Comparison of ENCODE assay signal across 8 cellular contexts in genomic region chr19:49570138-49570856, GRCh38. TPM values are rescaled to one million over a fixed set of nuclear protein-coding genes. Genes with fewer than 3 reads are reported as not detected.
DNase-seq lines count a peak whose midpoint lies in the region; ATAC-seq, FAIRE-seq and TF ChIP-seq lines count a peak whose summit lies in the region.

No MANE protein-coding gene starts in this region.

- H3K4me2 ChIP-seq in keratinocyte (ENCODE audit: control insufficient read depth, extremely low read depth, insufficient read depth, low read depth, low read length): no peak overlapping the region

- H3K79me2 ChIP-seq in keratinocyte (ENCODE audit: control insufficient read depth, insufficient read depth, low read length): peaks cover 29% of the 10 kb centered on the region

- no peak overlapping the region for H3K4me3 ChIP-seq in keratinocyte (ENCODE audit: control insufficient read depth in 2 of 3, extremely low read depth in 1 of 3, insufficient read depth in 2 of 3, low read depth in 1 of 3, low read length in 3 of 3)

- FAIRE-seq in keratinocyte (lab: Jason Lieb, UNC): peak; percentile 41

- H3K9me3 Mint-ChIP-seq in stimulated activated effector memory CD8-positive, alpha-beta T cell treated with anti-CD3 and anti-CD28 coated beads, Interleukin-12 subunit alpha, Interleukin-12 subunit beta, amount 100 ng/mL, for 72 hours: no peaks in the 10 kb centered on the region

- H3K9ac ChIP-seq in keratinocyte (ENCODE audit: control insufficient read depth, extremely low read depth, insufficient read depth, low read length): no peak overlapping the region

- H3K27ac ChIP-seq in keratinocyte (ENCODE audit: control insufficient read depth, insufficient read depth, low read length): no peak overlapping the region

- H3K9me3 ChIP-seq in keratinocyte (ENCODE audit: control insufficient read depth, low read depth, low read length): no peaks in the 10 kb centered on the region

- peak; percentile 72 to 99 (median 98) for TF ChIP-seq CTCF in keratinocyte (optimal IDR thresholded peaks at IDR 0.05 in 1 of 3, IDR thresholded peaks at IDR 0.05 in 1 of 3, conservative IDR thresholded peaks at IDR 0.05 in 1 of 3; ENCODE audit: extremely low read depth in 1 of 3, insufficient read depth in 2 of 3, low read length in 3 of 3)

- DNase-seq in AG20443 (ENCODE audit: low spot score) (peak; percentile 88), NCI-H2107 treated with DMSO at 0.1 percent for 48 hours (lab: John Stamatoyannopoulos, UW; ENCODE audit: unreplicated experiment) (peak; percentile 73), T-helper 9 cell (peak; percentile 51), keratinocyte (ENCODE audit: low read depth, low spot score) (no peak)
- DNase-seq in central memory CD4-positive, alpha-beta T cell: peak; percentile 82
- DNase-seq in stimulated activated effector memory CD8-positive, alpha-beta T cell treated with anti-CD3 and anti-CD28 coated beads, Interleukin-12 subunit alpha, Interleukin-12 subunit beta, amount 100 ng/mL, for 72 hours (ENCODE audit: low spot score in 2 of 2): peak in 1 of 2 donors; percentile 70

- peaks cover 94% of the 10 kb centered on the region for H3K36me3 Mint-ChIP-seq in stimulated activated effector memory CD8-positive, alpha-beta T cell treated with anti-CD3 and anti-CD28 coated beads, Interleukin-12 subunit alpha, Interleukin-12 subunit beta, amount 100 ng/mL, for 72 hours

- H3K36me3 ChIP-seq in keratinocyte (ENCODE audit: control insufficient read depth in 2 of 2, extremely low read depth in 1 of 2, insufficient read depth in 2 of 2, low read length in 2 of 2): peaks cover 6 to 7% of the 10 kb centered on the region in 2 experiments

- dilution Hi-C loops in keratinocyte (cut with MboI; ENCODE audit: extremely low pct_ligation_motif_present, low sequenced_read_pairs): no loop called here

- H2AFZ ChIP-seq in keratinocyte (ENCODE audit: control insufficient read depth, low read length): no peak overlapping the region

- no peaks in the 10 kb centered on the region for H3K9me1 ChIP-seq in keratinocyte (ENCODE audit: control insufficient read depth, extremely low read depth, insufficient read depth, low read length)

- H3K27ac Mint-ChIP-seq in stimulated activated effector memory CD8-positive, alpha-beta T cell treated with anti-CD3 and anti-CD28 coated beads, Interleukin-12 subunit alpha, Interleukin-12 subunit beta, amount 100 ng/mL, for 72 hours: peak overlapping the region; percentile 27

- peaks cover 41% of the 10 kb centered on the region for H3K4me1 Mint-ChIP-seq in stimulated activated effector memory CD8-positive, alpha-beta T cell treated with anti-CD3 and anti-CD28 coated beads, Interleukin-12 subunit alpha, Interleukin-12 subunit beta, amount 100 ng/mL, for 72 hours

- peak; percentile 40 for ATAC-seq in GM18520 (IDR thresholded peaks at IDR 0.05; ENCODE audit: unreplicated experiment)
- peak; percentile 78 for ATAC-seq in stimulated activated effector memory CD8-positive, alpha-beta T cell treated with anti-CD3 and anti-CD28 coated beads, Interleukin-12 subunit alpha, Interleukin-12 subunit beta, amount 100 ng/mL, for 72 hours
- no peak for ATAC-seq in HG02798 (IDR thresholded peaks at IDR 0.05; ENCODE audit: poor library complexity, unreplicated experiment)

- H3K4me3 Mint-ChIP-seq in stimulated activated effector memory CD8-positive, alpha-beta T cell treated with anti-CD3 and anti-CD28 coated beads, Interleukin-12 subunit alpha, Interleukin-12 subunit beta, amount 100 ng/mL, for 72 hours: peak overlapping the region; percentile 27

- H4K20me1 ChIP-seq in keratinocyte (ENCODE audit: control insufficient read depth, extremely low read depth, insufficient read depth, low read length): no peaks in the 10 kb centered on the region

- H3K4me1 ChIP-seq in keratinocyte (ENCODE audit: control insufficient read depth, extremely low read depth, insufficient read depth, low read length): peaks cover 5% of the 10 kb centered on the region

- H3K27me3 ChIP-seq in keratinocyte (ENCODE audit: control insufficient read depth, extremely low read depth, insufficient read depth, low read length): no peaks in the 10 kb centered on the region

RNA-seq across cellular contexts. Expression of gene NOSIP, which starts 10.1 kb away (rescaled TPM):
- polyA plus RNA-seq in keratinocyte: 36.6 to 63.6 TPM (median 42.7 TPM) in 3 replicates
- 32.6 TPM for polyA plus RNA-seq in keratinocyte (2011; ENCODE audit: low read depth)
- 27.3 and 64.3 TPM in 2 replicates for polyA plus RNA-seq in keratinocyte (2011; cell fraction: cytosol; rRNA removed)
- polyA plus RNA-seq in keratinocyte (2011; cell fraction: nucleus; rRNA removed): 59.7 and 72.5 TPM in 2 replicates
- 47.6 and 59.5 TPM in 2 replicates for polyA plus RNA-seq in keratinocyte (2012; ENCODE audit: low replicate concordance)
- polyA minus RNA-seq in keratinocyte: 53.5 to 99.5 TPM (median 61.1 TPM) in 3 replicates
- polyA minus RNA-seq in keratinocyte (2011; cell fraction: cytosol; rRNA and poly(A)+ RNA removed): 64.5 TPM
- 19.3 and 27.6 TPM in 2 replicates for polyA minus RNA-seq in keratinocyte (2011; cell fraction: nucleus; rRNA and poly(A)+ RNA removed)

RNA-seq across cellular contexts. Expression of gene PRRG2, which starts 10.8 kb away (rescaled TPM):
- 5.2 to 7.5 TPM (median 5.3 TPM) in 3 replicates for polyA plus RNA-seq in keratinocyte
- 1.6 TPM for polyA plus RNA-seq in keratinocyte (2011; ENCODE audit: low read depth)
- 3.7 and 5.6 TPM in 2 replicates for polyA plus RNA-seq in keratinocyte (2011; cell fraction: cytosol; rRNA removed)
- polyA plus RNA-seq in keratinocyte (2011; cell fraction: nucleus; rRNA removed): 8.5 and 9.8 TPM in 2 replicates
- polyA plus RNA-seq in keratinocyte (2012; ENCODE audit: low replicate concordance): 6.4 and 7.6 TPM in 2 replicates
- 1.8 to 4.1 TPM (median 3.2 TPM) in 3 replicates for polyA minus RNA-seq in keratinocyte
- polyA minus RNA-seq in keratinocyte (2011; cell fraction: cytosol; rRNA and poly(A)+ RNA removed): 4.2 TPM
- 2.6 and 3.7 TPM in 2 replicates for polyA minus RNA-seq in keratinocyte (2011; cell fraction: nucleus; rRNA and poly(A)+ RNA removed)

RNA-seq across cellular contexts. Expression of gene PRR12, which starts 20.7 kb away (rescaled TPM):
- polyA plus RNA-seq in keratinocyte: 0.35 to 1.1 TPM (median 0.42 TPM) in 3 replicates
- polyA plus RNA-seq in keratinocyte (2011; ENCODE audit: low read depth): 3.8 TPM
- 0.40 and 1.4 TPM in 2 replicates for polyA plus RNA-seq in keratinocyte (2011; cell fraction: cytosol; rRNA removed)
- polyA plus RNA-seq in keratinocyte (2011; cell fraction: nucleus; rRNA removed): 4.6 and 7.6 TPM in 2 replicates
- 4.7 and 10.2 TPM in 2 replicates for polyA plus RNA-seq in keratinocyte (2012; ENCODE audit: low replicate concordance)
- 0.86 to 6.1 TPM (median 0.99 TPM) in 3 replicates for polyA minus RNA-seq in keratinocyte
- polyA minus RNA-seq in keratinocyte (2011; cell fraction: cytosol; rRNA and poly(A)+ RNA removed): 3.8 TPM
- polyA minus RNA-seq in keratinocyte (2011; cell fraction: nucleus; rRNA and poly(A)+ RNA removed): 5.1 and 5.4 TPM in 2 replicates

RNA-seq across cellular contexts. Expression of gene RCN3, which starts 42.5 kb away (rescaled TPM):
- 0.10 to 0.14 TPM in 2 of 3 replicates, not detected in the other for polyA plus RNA-seq in keratinocyte
- polyA plus RNA-seq in keratinocyte (2011; ENCODE audit: low read depth): 0.30 TPM
- 0.11 TPM in 1 of 2 replicates, not detected in the other for polyA plus RNA-seq in keratinocyte (2011; cell fraction: cytosol; rRNA removed)
- 0.28 and 0.59 TPM in 2 replicates for polyA plus RNA-seq in keratinocyte (2011; cell fraction: nucleus; rRNA removed)
- polyA plus RNA-seq in keratinocyte (2012; ENCODE audit: low replicate concordance): 0.23 and 0.45 TPM in 2 replicates
- polyA minus RNA-seq in keratinocyte: 0.30 TPM in 1 of 3 replicates, not detected in the others
- polyA minus RNA-seq in keratinocyte (2011; cell fraction: cytosol; rRNA and poly(A)+ RNA removed): not detected
- not detected in 2 replicates for polyA minus RNA-seq in keratinocyte (2011; cell fraction: nucleus; rRNA and poly(A)+ RNA removed)

RNA-seq across cellular contexts. Expression of gene FCGRT, which starts 57.8 kb away (rescaled TPM):
- polyA plus RNA-seq in keratinocyte: 12.0 to 12.8 TPM (median 12.3 TPM) in 3 replicates
- polyA plus RNA-seq in keratinocyte (2011; ENCODE audit: low read depth): 8.2 TPM
- polyA plus RNA-seq in keratinocyte (2011; cell fraction: cytosol; rRNA removed): 4.2 and 9.1 TPM in 2 replicates
- polyA plus RNA-seq in keratinocyte (2011; cell fraction: nucleus; rRNA removed): 16.5 and 20.4 TPM in 2 replicates
- polyA plus RNA-seq in keratinocyte (2012; ENCODE audit: low replicate concordance): 15.5 and 20.2 TPM in 2 replicates
- 5.6 to 8.2 TPM (median 5.8 TPM) in 3 replicates for polyA minus RNA-seq in keratinocyte
- 15.2 TPM for polyA minus RNA-seq in keratinocyte (2011; cell fraction: cytosol; rRNA and poly(A)+ RNA removed)
- 5.4 and 7.1 TPM in 2 replicates for polyA minus RNA-seq in keratinocyte (2011; cell fraction: nucleus; rRNA and poly(A)+ RNA removed)
